In the genomic region with DNA sequence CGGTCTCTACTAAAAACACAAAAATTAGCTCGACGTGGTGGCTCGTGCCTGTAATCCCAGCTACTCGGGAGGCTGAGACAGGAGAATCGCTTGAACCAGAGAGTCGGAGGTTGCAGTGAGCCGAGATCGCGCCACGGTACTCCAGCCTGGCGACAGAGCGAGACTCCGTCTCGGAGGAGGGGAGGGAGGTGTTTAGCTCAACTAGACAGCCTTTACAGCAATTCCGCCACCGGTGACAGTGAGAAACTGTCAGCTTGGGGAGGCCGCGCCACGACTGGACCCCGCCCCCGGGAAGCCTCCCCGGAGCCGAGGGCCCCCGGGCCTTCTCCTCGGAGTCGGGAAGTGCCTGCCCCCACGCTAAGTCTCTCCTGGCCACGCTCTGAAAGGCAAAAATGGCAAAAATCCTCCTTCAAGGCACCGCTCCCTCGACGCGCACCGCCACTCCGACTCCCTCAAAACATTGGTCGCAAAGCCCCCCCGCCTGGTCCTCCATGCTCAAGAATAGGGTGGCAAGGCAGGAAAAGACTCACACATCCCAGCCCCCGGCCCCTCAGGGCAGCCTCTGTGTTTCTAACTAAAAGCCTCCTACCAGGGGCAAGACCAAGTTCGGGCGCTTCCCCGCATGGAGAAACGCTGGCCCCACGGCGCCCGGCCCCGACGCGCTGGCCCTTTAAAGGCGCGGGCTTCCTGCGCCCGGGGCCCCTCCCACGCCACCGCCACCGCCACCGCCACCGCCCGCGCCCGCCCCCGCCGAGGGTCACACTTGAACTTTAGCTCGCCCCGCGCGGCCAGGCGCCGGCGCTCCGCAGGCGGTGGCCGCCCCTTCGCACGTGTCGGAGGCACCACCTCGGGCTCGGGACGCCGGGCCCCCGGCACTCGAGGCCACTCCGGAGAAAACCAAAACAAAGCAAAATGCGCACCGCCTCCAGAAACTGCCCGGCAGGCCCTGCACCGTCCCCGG, we compare ENCODE assay signal across 8 cellular contexts. TPM values are rescaled to one million over a fixed set of nuclear protein-coding genes. Genes with fewer than 3 reads are reported as not detected.
A peak's percentile ranks its signal among the peaks of the same experiment; 100 is the strongest.
DNase-seq lines count a peak whose midpoint lies in the region; ATAC-seq and TF ChIP-seq lines count a peak whose summit lies in the region.

No MANE protein-coding gene starts in this region.

- H3K4me1 Mint-ChIP-seq in endothelial cell (ENCODE audit: unreplicated experiment) = peaks cover 43% of the 10 kb centered on the region

- peak overlapping the region; percentile 99 for H3K4me3 Mint-ChIP-seq in endothelial cell (ENCODE audit: unreplicated experiment)

- H4K20me1 ChIP-seq in MM.1S (ENCODE audit: insufficient read depth, low read length) = no peaks in the 10 kb centered on the region

- peak overlapping the region; percentile 69 for H3K9ac ChIP-seq in MM.1S (ENCODE audit: low read length)

- H3K27ac ChIP-seq in C4-2B = peak overlapping the region; percentile 58
- H3K27ac ChIP-seq in MM.1S (ENCODE audit: low read length) = peak overlapping the region; percentile 80; the same call in 1 of the 2 replicates

- no peaks in the 10 kb centered on the region for H3K27me3 ChIP-seq in MM.1S (replicated peaks; ENCODE audit: insufficient read depth, low read length)

- peaks cover 16% of the 10 kb centered on the region for H3F3A ChIP-seq in MM.1S (ENCODE audit: insufficient read depth, low read length)

- DNase-seq in MM.1S = peak; percentile 63
- DNase-seq in activated CD8-positive, alpha-beta memory T cell treated with anti-CD3 and anti-CD28 coated beads, Interleukin-2, amount 50 U/mL, for 24 hours (ENCODE audit: extremely low read depth) = peak; percentile 44
- DNase-seq in endothelial cell (ENCODE audit: low spot score) = peak; percentile 47
- peak; percentile 72 for DNase-seq in mucosa of gallbladder (ENCODE audit: low spot score)
- peak; percentile 66 for DNase-seq in stimulated activated CD8-positive, alpha-beta memory T cell treated with anti-CD3 and anti-CD28 coated beads, Interleukin-4, amount 100 ng/mL, for 24 hours (ENCODE audit: low read depth)
- no peak for DNase-seq in COR-L47 (lab: John Stamatoyannopoulos, UW)

- H3K27ac Mint-ChIP-seq in endothelial cell (ENCODE audit: unreplicated experiment) = peak overlapping the region; percentile 94

- peaks cover 47% of the 10 kb centered on the region for H3K79me2 ChIP-seq in MM.1S (ENCODE audit: low read length)

- no peaks in the 10 kb centered on the region for H3K9me3 ChIP-seq in MM.1S (replicated peaks; ENCODE audit: insufficient read depth, low read length)

- ATAC-seq in GM21423 (IDR thresholded peaks at IDR 0.05; ENCODE audit: unreplicated experiment) = peak; percentile 17

- peak overlapping the region; percentile 58; the same call in 1 of the 2 replicates for H2AFZ ChIP-seq in MM.1S (ENCODE audit: low read length)

- H3K27me3 Mint-ChIP-seq in endothelial cell (ENCODE audit: unreplicated experiment) = peaks cover 13% of the 10 kb centered on the region

- peak overlapping the region; percentile 96; the same call in 1 of the 2 replicates for H3K4me2 ChIP-seq in MM.1S (ENCODE audit: low read depth, low read length)

- H3K36me3 Mint-ChIP-seq in endothelial cell (ENCODE audit: low read depth, unreplicated experiment) = peaks cover 8% of the 10 kb centered on the region

- TF ChIP-seq CTCF in C4-2B (conservative IDR thresholded peaks at IDR 0.05) (no peak), MM.1S (IDR thresholded peaks at IDR 0.05; ENCODE audit: low read length) (no peak), endothelial cell (IDR thresholded peaks at IDR 0.05; ENCODE audit: unreplicated experiment) (no peak)

- H3K4me1 ChIP-seq in MM.1S (ENCODE audit: low read length) = no peaks in the 10 kb centered on the region

- no peaks in the 10 kb centered on the region for H3K9me3 Mint-ChIP-seq in endothelial cell (ENCODE audit: unreplicated experiment)

- no peaks in the 10 kb centered on the region for H3K36me3 ChIP-seq in MM.1S (replicated peaks; ENCODE audit: insufficient read depth, low read length)

- peak overlapping the region; percentile 74 for H3K4me3 ChIP-seq in MM.1S (ENCODE audit: low read length)

- no peaks in the 10 kb centered on the region for H3K9me2 ChIP-seq in MM.1S (replicated peaks; ENCODE audit: insufficient read depth, low read length)

RNA-seq across cellular contexts. Expression of gene FOXO1, which starts 2.1 kb away (rescaled TPM):
- 65.8 TPM for total RNA-seq in endothelial cell (ENCODE audit: unreplicated experiment)
- total RNA-seq in mucosa of gallbladder = 24.9 TPM
